ENCODE assay signal across 1 cellular context in the genomic region with DNA sequence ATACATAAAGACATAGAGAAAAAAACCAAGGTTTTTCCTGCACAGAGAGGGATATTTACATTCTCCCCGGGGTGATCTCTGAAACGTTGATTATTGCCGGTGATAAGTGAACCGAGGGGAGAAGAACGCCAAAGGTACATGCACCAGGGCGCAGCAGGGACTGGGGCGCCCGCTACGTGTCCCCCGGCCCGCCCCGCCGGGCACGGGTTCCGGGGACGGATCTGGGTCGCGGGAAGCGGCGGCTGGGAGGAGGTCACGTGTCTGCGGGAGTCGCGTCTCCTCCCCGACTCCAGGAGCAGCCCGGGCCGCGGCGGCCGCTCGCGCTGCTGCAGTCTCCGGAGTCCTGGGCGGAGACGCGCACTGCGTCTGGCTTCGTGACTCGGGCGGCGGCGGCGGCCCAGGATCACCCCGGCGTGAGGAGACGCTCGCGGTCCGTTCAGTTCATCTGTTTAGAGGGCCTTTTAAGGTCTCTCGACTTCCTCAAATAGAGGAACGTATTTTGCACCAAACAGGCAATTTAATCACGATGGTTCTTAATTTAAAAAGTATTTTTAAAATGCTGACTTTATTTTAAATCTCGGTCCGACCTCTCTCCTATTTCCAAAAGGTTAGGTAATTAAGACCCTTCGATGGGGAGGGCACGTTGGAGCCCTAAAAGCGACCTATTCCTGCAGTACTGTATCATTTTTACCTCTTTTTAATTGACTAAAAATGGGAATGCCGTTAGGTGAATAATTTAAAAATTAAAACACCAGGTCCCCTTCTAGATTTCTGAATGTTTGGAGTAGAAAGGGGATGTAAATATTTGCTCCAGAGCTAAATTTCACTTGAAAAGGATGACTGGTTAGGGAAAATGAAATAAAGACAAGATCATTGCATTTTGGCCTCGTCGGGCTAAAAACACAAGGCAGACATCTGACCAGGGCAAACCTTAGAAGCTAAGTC.
TF ChIP-seq lines count a peak whose summit lies in the region.

No MANE protein-coding gene starts in this region.

TF ChIP-seq in K562, 482 proteins besides CTCF, POLR2A, EP300 and RAD21 (continued from another document and continues in another):
- TF ChIP-seq ZNF146 (CRISPR knock-in tag; IDR thresholded peaks at IDR 0.05; ENCODE audit: unreplicated experiment) (no peak), NONO (IDR thresholded peaks at IDR 0.05; ENCODE audit: low read depth in 2 of 2, low read length in 1 of 2) (no peak), TAL1 (IDR thresholded peaks at IDR 0.05) (no peak), GABPB1 (CRISPR knock-in tag; IDR thresholded peaks at IDR 0.05) (no peak), STAT5B (CRISPR knock-in tag; IDR thresholded peaks at IDR 0.05) (no peak), ZNF436 (CRISPR knock-in tag; IDR thresholded peaks at IDR 0.05) (no peak), ATF4 (CRISPR knock-in tag; IDR thresholded peaks at IDR 0.05) (no peak), ZEB2 (IDR thresholded peaks at IDR 0.05) (no peak), POLR2AphosphoS5 (IDR thresholded peaks at IDR 0.05; ENCODE audit: control insufficient read depth, insufficient read depth, low read depth, low read length) (no peak), ZNF668 (CRISPR knock-in tag; IDR thresholded peaks at IDR 0.05) (no peak), NRF1 (conservative IDR thresholded peaks at IDR 0.05 in 1 of 2, IDR thresholded peaks at IDR 0.05 in 1 of 2) (peak in 1 of 2 experiments; percentile 7; a peak in 1 of 4 replicates), MNT (conservative IDR thresholded peaks at IDR 0.05) (no peak), ZC3H8 (IDR thresholded peaks at IDR 0.05) (no peak), RAD51 (IDR thresholded peaks at IDR 0.05; ENCODE audit: borderline replicate concordance, low read depth) (peak; percentile 48; the same call in 1 of the 2 replicates), ZFPM2 (CRISPR knock-in tag; IDR thresholded peaks at IDR 0.05) (no peak), RBM22 (IDR thresholded peaks at IDR 0.05; ENCODE audit: low read depth, low read length, poor library complexity, severe bottlenecking) (no peak), U2AF2 (optimal IDR thresholded peaks at IDR 0.05; ENCODE audit: low read depth, low read length) (no peak), ZNF699 (CRISPR knock-in tag; IDR thresholded peaks at IDR 0.05; ENCODE audit: insufficient replicate concordance) (no peak), ZNF609 (CRISPR knock-in tag; IDR thresholded peaks at IDR 0.05; ENCODE audit: borderline replicate concordance) (no peak), CBX8 (IDR thresholded peaks at IDR 0.05; ENCODE audit: borderline replicate concordance, extremely low read depth, low read depth, low read length, poor library complexity, severe bottlenecking) (no peak), ZBTB8A (IDR thresholded peaks at IDR 0.05; ENCODE audit: partially characterized antibody) (no peak)
- TF ChIP-seq, protein P1, sequence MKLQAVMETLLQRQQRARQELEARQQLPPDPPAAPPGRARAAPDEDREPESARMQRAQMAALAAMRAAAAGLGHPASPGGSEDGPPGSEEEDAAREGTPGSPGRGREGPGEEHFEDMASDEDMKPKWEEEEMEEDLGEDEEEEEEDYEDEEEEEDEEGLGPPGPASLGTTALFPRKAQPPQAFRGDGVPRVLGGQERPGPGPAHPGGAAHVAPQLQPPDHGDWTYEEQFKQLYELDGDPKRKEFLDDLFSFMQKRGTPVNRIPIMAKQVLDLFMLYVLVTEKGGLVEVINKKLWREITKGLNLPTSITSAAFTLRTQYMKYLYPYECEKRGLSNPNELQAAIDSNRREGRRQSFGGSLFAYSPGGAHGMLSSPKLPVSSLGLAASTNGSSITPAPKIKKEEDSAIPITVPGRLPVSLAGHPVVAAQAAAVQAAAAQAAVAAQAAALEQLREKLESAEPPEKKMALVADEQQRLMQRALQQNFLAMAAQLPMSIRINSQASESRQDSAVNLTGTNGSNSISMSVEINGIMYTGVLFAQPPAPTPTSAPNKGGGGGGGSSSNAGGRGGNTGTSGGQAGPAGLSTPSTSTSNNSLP (IDR thresholded peaks at IDR 0.05; ENCODE audit: borderline replicate concordance, low read depth, low read length) = no peak
- TF ChIP-seq, protein P2, sequence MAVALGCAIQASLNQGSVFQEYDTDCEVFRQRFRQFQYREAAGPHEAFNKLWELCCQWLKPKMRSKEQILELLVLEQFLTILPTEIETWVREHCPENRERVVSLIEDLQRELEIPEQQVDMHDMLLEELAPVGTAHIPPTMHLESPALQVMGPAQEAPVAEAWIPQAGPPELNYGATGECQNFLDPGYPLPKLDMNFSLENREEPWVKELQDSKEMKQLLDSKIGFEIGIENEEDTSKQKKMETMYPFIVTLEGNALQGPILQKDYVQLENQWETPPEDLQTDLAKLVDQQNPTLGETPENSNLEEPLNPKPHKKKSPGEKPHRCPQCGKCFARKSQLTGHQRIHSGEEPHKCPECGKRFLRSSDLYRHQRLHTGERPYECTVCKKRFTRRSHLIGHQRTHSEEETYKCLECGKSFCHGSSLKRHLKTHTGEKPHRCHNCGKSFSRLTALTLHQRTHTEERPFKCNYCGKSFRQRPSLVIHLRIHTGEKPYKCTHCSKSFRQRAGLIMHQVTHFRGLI (CRISPR knock-in tag; IDR thresholded peaks at IDR 0.05) = no peak
- TF ChIP-seq, protein P3, sequence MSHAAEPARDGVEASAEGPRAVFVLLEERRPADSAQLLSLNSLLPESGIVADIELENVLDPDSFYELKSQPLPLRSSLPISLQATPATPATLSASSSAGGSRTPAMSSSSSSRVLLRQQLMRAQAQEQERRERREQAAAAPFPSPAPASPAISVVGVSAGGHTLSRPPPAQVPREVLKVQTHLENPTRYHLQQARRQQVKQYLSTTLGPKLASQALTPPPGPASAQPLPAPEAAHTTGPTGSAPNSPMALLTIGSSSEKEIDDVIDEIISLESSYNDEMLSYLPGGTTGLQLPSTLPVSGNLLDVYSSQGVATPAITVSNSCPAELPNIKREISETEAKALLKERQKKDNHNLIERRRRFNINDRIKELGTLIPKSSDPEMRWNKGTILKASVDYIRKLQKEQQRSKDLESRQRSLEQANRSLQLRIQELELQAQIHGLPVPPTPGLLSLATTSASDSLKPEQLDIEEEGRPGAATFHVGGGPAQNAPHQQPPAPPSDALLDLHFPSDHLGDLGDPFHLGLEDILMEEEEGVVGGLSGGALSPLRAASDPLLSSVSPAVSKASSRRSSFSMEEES (CRISPR knock-in tag; IDR thresholded peaks at IDR 0.05) = peak; percentile 85
- TF ChIP-seq, protein P4, sequence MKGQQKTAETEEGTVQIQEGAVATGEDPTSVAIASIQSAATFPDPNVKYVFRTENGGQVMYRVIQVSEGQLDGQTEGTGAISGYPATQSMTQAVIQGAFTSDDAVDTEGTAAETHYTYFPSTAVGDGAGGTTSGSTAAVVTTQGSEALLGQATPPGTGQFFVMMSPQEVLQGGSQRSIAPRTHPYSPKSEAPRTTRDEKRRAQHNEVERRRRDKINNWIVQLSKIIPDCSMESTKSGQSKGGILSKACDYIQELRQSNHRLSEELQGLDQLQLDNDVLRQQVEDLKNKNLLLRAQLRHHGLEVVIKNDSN (CRISPR knock-in tag; IDR thresholded peaks at IDR 0.05) = peak; percentile 58; the same call in 1 of the 2 replicates
- TF ChIP-seq, protein P5, sequence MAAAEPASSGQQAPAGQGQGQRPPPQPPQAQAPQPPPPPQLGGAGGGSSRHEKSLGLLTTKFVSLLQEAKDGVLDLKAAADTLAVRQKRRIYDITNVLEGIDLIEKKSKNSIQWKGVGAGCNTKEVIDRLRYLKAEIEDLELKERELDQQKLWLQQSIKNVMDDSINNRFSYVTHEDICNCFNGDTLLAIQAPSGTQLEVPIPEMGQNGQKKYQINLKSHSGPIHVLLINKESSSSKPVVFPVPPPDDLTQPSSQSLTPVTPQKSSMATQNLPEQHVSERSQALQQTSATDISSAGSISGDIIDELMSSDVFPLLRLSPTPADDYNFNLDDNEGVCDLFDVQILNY (CRISPR knock-in tag; IDR thresholded peaks at IDR 0.05) = no peak
- TF ChIP-seq, protein P6, sequence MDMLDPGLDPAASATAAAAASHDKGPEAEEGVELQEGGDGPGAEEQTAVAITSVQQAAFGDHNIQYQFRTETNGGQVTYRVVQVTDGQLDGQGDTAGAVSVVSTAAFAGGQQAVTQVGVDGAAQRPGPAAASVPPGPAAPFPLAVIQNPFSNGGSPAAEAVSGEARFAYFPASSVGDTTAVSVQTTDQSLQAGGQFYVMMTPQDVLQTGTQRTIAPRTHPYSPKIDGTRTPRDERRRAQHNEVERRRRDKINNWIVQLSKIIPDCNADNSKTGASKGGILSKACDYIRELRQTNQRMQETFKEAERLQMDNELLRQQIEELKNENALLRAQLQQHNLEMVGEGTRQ (CRISPR knock-in tag; IDR thresholded peaks at IDR 0.05) = peak; percentile 74
- TF ChIP-seq, protein P7, sequence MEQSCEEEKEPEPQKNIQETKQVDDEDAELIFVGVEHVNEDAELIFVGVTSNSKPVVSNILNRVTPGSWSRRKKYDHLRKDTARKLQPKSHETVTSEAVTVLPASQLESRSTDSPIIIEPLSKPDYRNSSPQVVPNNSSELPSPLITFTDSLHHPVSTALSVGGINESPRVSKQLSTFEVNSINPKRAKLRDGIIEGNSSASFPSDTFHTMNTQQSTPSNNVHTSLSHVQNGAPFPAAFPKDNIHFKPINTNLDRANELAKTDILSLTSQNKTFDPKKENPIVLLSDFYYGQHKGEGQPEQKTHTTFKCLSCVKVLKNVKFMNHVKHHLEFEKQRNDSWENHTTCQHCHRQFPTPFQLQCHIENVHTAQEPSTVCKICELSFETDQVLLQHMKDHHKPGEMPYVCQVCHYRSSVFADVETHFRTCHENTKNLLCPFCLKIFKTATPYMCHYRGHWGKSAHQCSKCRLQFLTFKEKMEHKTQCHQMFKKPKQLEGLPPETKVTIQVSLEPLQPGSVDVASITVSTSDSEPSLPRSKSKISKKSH (CRISPR knock-in tag; IDR thresholded peaks at IDR 0.05) = no peak
